Comparison of ENCODE assay signal across 19 cellular contexts in genomic region chr6:170245233-170245992, GRCh38.
"Had no signal": no experiment of that assay in that cellular context is flagged by ENCODE, and none has a peak within 500 bp of the region (broad histone marks: within the 10 kb centered on the region; RNA-seq: fewer than 3 reads in every experiment).

No MANE protein-coding gene starts in this region.

- H3K4me3 Mint-ChIP-seq: activated CD4-positive, alpha-beta memory T cell treated with anti-CD3 and anti-CD28 coated beads, Interleukin-2, amount 10 ng/mL, durations not matched to agents 7 days and 5 days; activated T-cell treated with anti-CD3 and anti-CD28 coated beads, Interleukin-2, amount 50 U/mL, for 4 hours; T-helper 1 cell treated with Interleukin-12 subunit alpha and Interleukin-12 subunit beta and Interleukin-4 antibody, amounts not matched to agents 30 μg/mL and 1 μg/mL, for 36 hours had no signal

- H3K27me3 ChIP-seq: colonic mucosa had no signal

- H3K9me3 Mint-ChIP-seq: activated CD4-positive, alpha-beta memory T cell treated with anti-CD3 and anti-CD28 coated beads, Interleukin-2, amount 10 ng/mL, durations not matched to agents 7 days and 5 days; activated naive CD4-positive, alpha-beta T cell treated with anti-CD3 and anti-CD28 coated beads, Interleukin-2, amount 50 U/mL, for 72 hours; activated T-cell treated with anti-CD3 and anti-CD28 coated beads, Interleukin-2, amount 50 U/mL, for 4 hours; immature natural killer cell; T-helper 1 cell treated with Interleukin-12 subunit alpha and Interleukin-12 subunit beta and Interleukin-4 antibody, amounts not matched to agents 30 μg/mL and 1 μg/mL, for 36 hours had no signal

- H3K9me3 ChIP-seq: colonic mucosa, prostate gland, spleen, stomach, thoracic aorta, upper lobe of right lung had no signal

- H3K27ac Mint-ChIP-seq: activated CD4-positive, alpha-beta memory T cell treated with anti-CD3 and anti-CD28 coated beads, Interleukin-2, amount 10 ng/mL, durations not matched to agents 7 days and 5 days; activated naive CD4-positive, alpha-beta T cell treated with anti-CD3 and anti-CD28 coated beads, Interleukin-2, amount 50 U/mL, for 72 hours; immature natural killer cell; T-helper 1 cell treated with Interleukin-12 subunit alpha and Interleukin-12 subunit beta and Interleukin-4 antibody, amounts not matched to agents 30 μg/mL and 1 μg/mL, for 36 hours had no signal

- H3K36me3 ChIP-seq: colonic mucosa, prostate gland, spleen, stomach, thoracic aorta, upper lobe of right lung had no signal

- ATAC-seq: activated naive CD4-positive, alpha-beta T cell treated with anti-CD3 and anti-CD28 coated beads, Interleukin-2, amount 50 U/mL, for 72 hours; activated T-cell treated with anti-CD3 and anti-CD28 coated beads, Interleukin-2, amount 50 U/mL, for 4 hours; left colon; upper lobe of right lung had no signal

- H3K27me3 Mint-ChIP-seq: activated CD4-positive, alpha-beta memory T cell treated with anti-CD3 and anti-CD28 coated beads, Interleukin-2, amount 10 ng/mL, durations not matched to agents 7 days and 5 days had no signal

- H3K27ac ChIP-seq: colonic mucosa, prostate gland, spleen, stomach, thoracic aorta, upper lobe of right lung had no signal

- H3K4me1 Mint-ChIP-seq: activated CD4-positive, alpha-beta memory T cell treated with anti-CD3 and anti-CD28 coated beads, Interleukin-2, amount 10 ng/mL, durations not matched to agents 7 days and 5 days; immature natural killer cell had no signal

- DNase-seq: activated CD4-positive, alpha-beta memory T cell treated with anti-CD3 and anti-CD28 coated beads, Interleukin-2, amount 10 ng/mL, durations not matched to agents 7 days and 5 days; activated CD4-positive, alpha-beta T cell treated with anti-CD3 and anti-CD28 coated beads for 4 hours; activated gamma-delta T cell; activated T-cell treated with anti-CD3 and anti-CD28 coated beads, Interleukin-2, amount 50 U/mL, for 4 hours; central memory CD4-positive, alpha-beta T cell; colonic mucosa; foreskin melanocyte; immature natural killer cell; left colon; mammary epithelial cell; occipital lobe; spleen; stimulated activated CD4-positive, alpha-beta T cell treated with anti-CD3 and anti-CD28 coated beads, Interleukin-2, amount 100 ng/mL, for 24 hours; stomach; upper lobe of right lung had no signal

- H3K36me3 Mint-ChIP-seq: activated naive CD4-positive, alpha-beta T cell treated with anti-CD3 and anti-CD28 coated beads, Interleukin-2, amount 50 U/mL, for 72 hours; immature natural killer cell had no signal

- H3K4me1 ChIP-seq: colonic mucosa, prostate gland, upper lobe of right lung had no signal

- H3K4me3 ChIP-seq: colonic mucosa, prostate gland, spleen, stomach, thoracic aorta, upper lobe of right lung had no signal
